Comparison of ENCODE assay signal across 1 cellular context in the genomic region with DNA sequence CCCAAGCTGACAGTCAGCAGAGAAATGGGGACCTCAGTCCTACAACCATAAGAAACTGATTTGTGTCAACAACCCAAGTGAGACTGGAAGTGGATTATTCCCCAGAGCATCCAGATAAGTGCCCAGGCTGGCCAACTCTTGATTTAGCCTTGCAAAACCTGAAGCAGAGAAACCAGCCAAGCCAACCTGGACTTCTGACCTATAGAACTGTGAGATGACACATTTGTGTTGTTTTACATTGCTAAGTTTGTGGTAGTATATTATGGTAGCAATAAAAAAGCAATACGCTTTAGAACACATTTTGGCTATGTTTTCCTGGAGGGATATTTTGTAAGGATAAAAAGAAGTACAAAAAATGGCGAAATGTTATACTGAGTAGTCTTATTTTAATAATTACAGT.
TF ChIP-seq lines count a peak whose summit lies in the region.

No MANE protein-coding gene starts in this region.

TF ChIP-seq in GM23338, 12 proteins besides CTCF, POLR2A, EP300 and RAD21 (continued from another document):
- TF ChIP-seq EZH2phosphoT487 (IDR thresholded peaks at IDR 0.05; ENCODE audit: unreplicated experiment), result no peak
- TF ChIP-seq ZNF114 (CRISPR knock-in tag; IDR thresholded peaks at IDR 0.05), result no peak
TF ChIP-seq in GM23338: peak in this region for 0.
